27 cellular contexts compared by ENCODE assay signal in the genomic region with DNA sequence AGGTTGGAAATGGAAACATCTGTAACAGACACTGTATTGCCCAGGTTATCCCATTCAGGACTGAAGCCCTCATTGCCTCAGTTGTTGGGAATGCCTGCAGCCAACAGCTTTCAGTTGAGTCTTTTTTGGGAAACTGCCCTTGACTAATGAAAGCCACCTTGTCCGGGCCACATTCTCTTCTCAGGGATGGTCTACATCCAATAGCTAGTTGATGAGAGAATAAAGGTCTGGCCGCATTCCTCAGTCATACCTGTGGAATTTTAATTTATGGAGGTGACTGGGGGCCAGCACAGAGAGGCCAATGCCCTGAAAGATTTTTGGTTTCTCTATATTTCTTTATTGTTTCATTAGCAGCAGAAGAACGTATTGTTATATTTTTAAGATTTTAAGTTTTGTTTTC.
"Had no signal": no experiment of that assay in that cellular context is flagged by ENCODE, and none has a peak within 500 bp of the region (broad histone marks: within the 10 kb centered on the region; RNA-seq: fewer than 3 reads in every experiment).

No MANE protein-coding gene starts in this region.

- H3K9ac ChIP-seq: neural progenitor cell, parathyroid adenoma had no signal

- H3K27ac ChIP-seq: coronary artery, esophagus squamous epithelium, heart right ventricle, neural progenitor cell, parathyroid adenoma, right lobe of liver, thoracic aorta, tibial nerve, vagina had no signal

- H3K36me3 Mint-ChIP-seq: neural progenitor cell had no signal

- H3K4me2 ChIP-seq: neural progenitor cell had no signal

- H3K4me1 ChIP-seq: esophagus squamous epithelium, heart right ventricle, neural progenitor cell, parathyroid adenoma, tibial nerve, vagina had no signal

- H3K27me3 Mint-ChIP-seq: naive thymus-derived CD4-positive, alpha-beta T cell; stimulated activated naive B cell treated with anti-CD40 and anti-IgM and Interleukin-4, amounts not matched to agents 10 μg/mL and 1 μg/mL and 100 μg/mL, for 72 hours; stimulated activated naive CD8-positive, alpha-beta T cell treated with anti-CD3 and anti-CD28 coated beads, Interleukin-15, Interleukin-2, amounts not matched to agents 100 ng/mL and 50 ng/mL, for 24 hours had no signal

- H3K36me3 ChIP-seq: esophagus squamous epithelium, heart right ventricle, neural progenitor cell, right lobe of liver, thoracic aorta, vagina had no signal

- H3K4me1 Mint-ChIP-seq: stimulated activated naive B cell treated with anti-CD40 and anti-IgM and Interleukin-4, amounts not matched to agents 10 μg/mL and 1 μg/mL and 100 μg/mL, for 72 hours had no signal

- H3K9me3 ChIP-seq: esophagus squamous epithelium, right lobe of liver, thoracic aorta, tibial nerve, vagina had no signal

- H3K79me2 ChIP-seq: parathyroid adenoma had no signal

- H3K27me3 ChIP-seq: esophagus squamous epithelium, heart right ventricle, right lobe of liver, tibial nerve, vagina had no signal

- H3K4me3 ChIP-seq: coronary artery, esophagus squamous epithelium, heart right ventricle, neural progenitor cell, right lobe of liver, thoracic aorta, tibial nerve, vagina had no signal

- H2AFZ ChIP-seq: neural progenitor cell, parathyroid adenoma had no signal

- H3K27ac Mint-ChIP-seq: nephron; progenitor cell of endocrine pancreas; stimulated activated naive B cell treated with anti-CD40 and anti-IgM and Interleukin-4, amounts not matched to agents 10 μg/mL and 1 μg/mL and 100 μg/mL, for 72 hours; stimulated activated naive CD8-positive, alpha-beta T cell treated with anti-CD3 and anti-CD28 coated beads, Interleukin-15, Interleukin-2, amounts not matched to agents 100 ng/mL and 50 ng/mL, for 24 hours had no signal

- DNase-seq: dermis blood vessel endothelial cell; effector memory CD4-positive, alpha-beta T cell; erythroblast; esophagus squamous epithelium; foreskin melanocyte; glutamatergic neuron; heart right ventricle; hippocampal formation; mesenchymal stem cell; midbrain; naive thymus-derived CD4-positive, alpha-beta T cell; right lobe of liver; small intestine; stimulated activated CD4-positive, alpha-beta T cell treated with anti-CD3 and anti-CD28 coated beads, Interleukin-15, amount 100 ng/mL, for 24 hours; stimulated activated CD4-positive, alpha-beta T cell treated with anti-CD3 and anti-CD28 coated beads, Interleukin-2, amount 100 ng/mL, for 48 hours; stimulated activated naive B cell treated with anti-CD40 and anti-IgM and Interleukin-4, amounts not matched to agents 10 μg/mL and 1 μg/mL and 100 μg/mL, for 72 hours had no signal

- H3K4me3 Mint-ChIP-seq: naive thymus-derived CD4-positive, alpha-beta T cell; nephron; neural progenitor cell; stimulated activated naive B cell treated with anti-CD40 and anti-IgM and Interleukin-4, amounts not matched to agents 10 μg/mL and 1 μg/mL and 100 μg/mL, for 72 hours; stimulated activated naive CD8-positive, alpha-beta T cell treated with anti-CD3 and anti-CD28 coated beads, Interleukin-15, Interleukin-2, amounts not matched to agents 100 ng/mL and 50 ng/mL, for 24 hours had no signal

- FAIRE-seq: endometrium, islet of Langerhans, small intestine had no signal
